Comparison of ENCODE assay signal across 27 cellular contexts in the genomic region with DNA sequence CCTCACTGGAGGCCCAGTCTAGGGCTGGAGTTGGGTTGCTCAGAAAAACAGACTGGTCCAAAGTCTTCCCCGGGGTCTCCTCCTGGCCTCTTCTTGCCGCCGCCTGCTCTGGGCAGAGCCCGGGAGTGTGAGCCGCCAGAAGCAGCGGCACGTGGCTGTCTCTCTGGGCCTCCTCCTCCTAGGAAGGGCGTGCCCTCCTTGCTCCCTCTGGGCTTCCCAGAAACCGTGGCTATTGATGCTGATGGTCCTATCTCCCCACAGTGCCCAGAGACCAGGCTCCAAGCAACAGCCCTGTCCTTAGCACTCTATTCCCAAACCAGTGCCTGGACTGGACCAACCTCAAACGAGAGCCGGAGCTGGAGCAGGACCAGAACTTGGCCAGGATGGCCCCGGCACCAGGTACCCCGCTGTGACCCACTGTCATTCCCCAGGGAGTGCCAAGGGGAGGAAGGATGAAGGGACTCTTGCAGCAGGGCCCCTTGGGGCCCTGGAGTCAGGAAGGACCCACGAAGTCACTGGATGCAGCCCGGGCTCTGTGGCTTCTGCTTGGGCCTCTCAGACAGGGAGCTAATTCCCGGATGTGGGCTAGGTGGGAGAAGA. TPM values are rescaled to one million over a fixed set of nuclear protein-coding genes. Genes with fewer than 3 reads are reported as not detected.
DNase-seq lines count a peak whose midpoint lies in the region; ATAC-seq and TF ChIP-seq lines count a peak whose summit lies in the region.
"Had no signal": no experiment of that assay in that cellular context is flagged by ENCODE, and none has a peak within 500 bp of the region (broad histone marks: within the 10 kb centered on the region; RNA-seq: fewer than 3 reads in every experiment).

No MANE protein-coding gene starts in this region.

- TF ChIP-seq POLR2A in esophagus muscularis mucosa (IDR thresholded peaks at IDR 0.05; ENCODE audit: low read depth) = no peak

- no peak for ATAC-seq in lower lobe of right lung
- ATAC-seq in HG02884 (IDR thresholded peaks at IDR 0.05; ENCODE audit: unreplicated experiment) = no peak
- ATAC-seq: GM23338, Right ventricle myocardium inferior, T-cell had no signal

- no peak for TF ChIP-seq CTCF in lower lobe of right lung (IDR thresholded peaks at IDR 0.05)
- TF ChIP-seq CTCF in esophagus muscularis mucosa (IDR thresholded peaks at IDR 0.05) = no peak

- no peaks in the 10 kb centered on the region for H3K9me3 ChIP-seq in BLaER1 treated with 17β-estradiol and CSF1 and Interleukin-3, amounts not matched to agents 10 nM and 100 nM (replicated peaks in 1 of 11)
- no peaks in the 10 kb centered on the region for H3K9me3 ChIP-seq in GM23248 (ENCODE audit: low read depth)
- H3K9me3 ChIP-seq in lower lobe of right lung = no peaks in the 10 kb centered on the region
- no peaks in the 10 kb centered on the region for H3K9me3 ChIP-seq in esophagus muscularis mucosa
- no peaks in the 10 kb centered on the region for H3K9me3 ChIP-seq in Karpas-422 (ENCODE audit: low read length)
- H3K9me3 ChIP-seq: HAP-1, SJCRH30 had no signal

- H3K4me1 ChIP-seq in BLaER1 treated with 17β-estradiol and CSF1 and Interleukin-3, amounts not matched to agents 10 nM and 100 nM = peaks cover 44 to 100% (median 94%) of the 10 kb centered on the region in 10 experiments
- H3K4me1 ChIP-seq in GM23248 (ENCODE audit: insufficient read depth) (peaks cover 4% of the 10 kb centered on the region; the same call in 1 of the 2 replicates), lower lobe of right lung (no peaks in the 10 kb centered on the region), esophagus muscularis mucosa (peaks cover 0 to 5% (median 0%) of the 10 kb centered on the region in 4 donors), Karpas-422 (ENCODE audit: low read length) (peaks cover 22% of the 10 kb centered on the region)
- H3K4me1 ChIP-seq: HAP-1 had no signal

- H3K9me2 ChIP-seq in GM23248 (ENCODE audit: insufficient read depth) (no peaks in the 10 kb centered on the region), Karpas-422 (replicated peaks; ENCODE audit: insufficient read depth, low read length) (no peaks in the 10 kb centered on the region)

- no peaks in the 10 kb centered on the region for H3K36me3 ChIP-seq in BLaER1 treated with 17β-estradiol and CSF1 and Interleukin-3, amounts not matched to agents 10 nM and 100 nM
- no peaks in the 10 kb centered on the region for H3K36me3 ChIP-seq in GM23248 (ENCODE audit: low read depth)
- H3K36me3 ChIP-seq in lower lobe of right lung = no peaks in the 10 kb centered on the region
- H3K36me3 ChIP-seq in esophagus muscularis mucosa = no peaks in the 10 kb centered on the region
- no peaks in the 10 kb centered on the region for H3K36me3 ChIP-seq in Karpas-422 (ENCODE audit: insufficient read depth, low read length)
- H3K36me3 ChIP-seq: HAP-1, SJCRH30 had no signal

- intact Hi-C loops in lower lobe of right lung (cut with DNase I) (no loop called here), esophagus muscularis mucosa (cut with DNase I) (no loop called here)

- peaks cover 0 to 36% (median 5%) of the 10 kb centered on the region in 11 experiments; a peak in 8 of 22 replicates for H3K27me3 ChIP-seq in BLaER1 treated with 17β-estradiol and CSF1 and Interleukin-3, amounts not matched to agents 10 nM and 100 nM
- H3K27me3 ChIP-seq in GM23248 (replicated peaks; ENCODE audit: insufficient read depth) = peaks cover 44% of the 10 kb centered on the region
- peaks cover 27% of the 10 kb centered on the region for H3K27me3 ChIP-seq in lower lobe of right lung (ENCODE audit: low read depth)
- peaks cover 0 to 91% (median 4%) of the 10 kb centered on the region in 4 donors for H3K27me3 ChIP-seq in esophagus muscularis mucosa
- H3K27me3 ChIP-seq in Karpas-422 (ENCODE audit: low read length) = no peaks in the 10 kb centered on the region

- H4K20me1 ChIP-seq in BLaER1 treated with 17β-estradiol and CSF1 and Interleukin-3, amounts not matched to agents 10 nM and 100 nM = peaks cover 0 to 18% (median 0%) of the 10 kb centered on the region in 11 experiments; a peak in 3 of 22 replicates
- H4K20me1 ChIP-seq in GM23248 (ENCODE audit: insufficient read depth) = no peaks in the 10 kb centered on the region
- peaks cover 5% of the 10 kb centered on the region; the same call in 1 of the 2 replicates for H4K20me1 ChIP-seq in Karpas-422 (ENCODE audit: insufficient read depth, low read depth, low read length)

- H3F3A ChIP-seq in GM23248 (ENCODE audit: insufficient read depth) = no peaks in the 10 kb centered on the region

- in situ Hi-C loops in GM23248 (cut with MboI) = no loop called here

- H3K79me2 ChIP-seq in GM23248 (ENCODE audit: insufficient read depth) = no peaks in the 10 kb centered on the region
- no peaks in the 10 kb centered on the region for H3K79me2 ChIP-seq in Karpas-422 (ENCODE audit: low read length)

- TF ChIP-seq EP300 in esophagus muscularis mucosa (IDR thresholded peaks at IDR 0.05) = no peak

- 0 out of 22 replicates have a peak overlapping the region, but pooled peaks of 1 of the 11 experiments have one; percentile 29 for H3K9ac ChIP-seq in BLaER1 treated with 17β-estradiol and CSF1 and Interleukin-3, amounts not matched to agents 10 nM and 100 nM
- H3K9ac ChIP-seq in GM23248 (no peak overlapping the region), Karpas-422 (ENCODE audit: low read length) (no peak overlapping the region)

- H3K27ac ChIP-seq in BLaER1 treated with 17β-estradiol and CSF1 and Interleukin-3, amounts not matched to agents 10 nM and 100 nM = no peak overlapping the region
- H3K27ac ChIP-seq in GM23248 (no peak overlapping the region), lower lobe of right lung (no peak overlapping the region), esophagus muscularis mucosa (replicated peaks in 1 of 4) (no peak overlapping the region), Karpas-422 (ENCODE audit: low read length) (no peak overlapping the region)
- H3K27ac ChIP-seq: PC-9, SJCRH30 had no signal

- 33 to 34% methylated on average over 15 to 16 of the region's 16 CpGs for WGBS in GM23248 (ENCODE audit: low coverage in 1 of 2, low lambda C conversion rate in 2 of 2, missing lambda C conversion rate in 2 of 2), 2 experiments
- 49% methylated on average over 11 of the region's 16 CpGs for WGBS in esophagus muscularis mucosa

- H2AFZ ChIP-seq in GM23248 = no peak overlapping the region
- H2AFZ ChIP-seq in Karpas-422 (ENCODE audit: low read length) = no peak overlapping the region
- H2AFZ ChIP-seq: GM23338, PC-9 had no signal

- peak overlapping the region; percentile 40 to 93 (median 69) for H3K4me2 ChIP-seq in BLaER1 treated with 17β-estradiol and CSF1 and Interleukin-3, amounts not matched to agents 10 nM and 100 nM
- H3K4me2 ChIP-seq in GM23248 (ENCODE audit: unreplicated experiment) (no peak overlapping the region), Karpas-422 (ENCODE audit: low read depth, low read length, poor library complexity, severe bottlenecking) (no peak overlapping the region)
- H3K4me2 ChIP-seq: GM23338, PC-9 had no signal

- H3K4me3 ChIP-seq in BLaER1 treated with 17β-estradiol and CSF1 and Interleukin-3, amounts not matched to agents 10 nM and 100 nM = no peak overlapping the region
- H3K4me3 ChIP-seq in GM23248 = no peak overlapping the region
- H3K4me3 ChIP-seq in lower lobe of right lung = no peak overlapping the region
- H3K4me3 ChIP-seq in esophagus muscularis mucosa = no peak overlapping the region
- no peak overlapping the region for H3K4me3 ChIP-seq in Karpas-422 (ENCODE audit: low read length)
- H3K4me3 ChIP-seq: GM23338, HAP-1, PC-9, SJCRH30 had no signal

- DNase-seq in GM23248 = peak; percentile 40
- DNase-seq in ecto neural progenitor cell (ENCODE audit: low spot score) = peak; percentile 43
- DNase-seq in lower lobe of right lung = peak; percentile 31
- no peak for DNase-seq in esophagus muscularis mucosa (ENCODE audit: extremely low spot score)
- no peak for DNase-seq in Karpas-422
- DNase-seq: CD8-positive, alpha-beta memory T cell; DMS 273 treated with DMSO at 0.1 percent for 48 hours; DND-41; HFFc6; KBM-7; NCI-H1048; NCI-H1417; NCI-H1694; NCI-H2029 treated with DMSO at 0.1 percent for 48 hours; NCI-H526 treated with DMSO at 0.1 percent for 48 hours; PC-9; T-cell had no signal

RNA-seq across cellular contexts. Expression of a gene that starts 8.6 kb away (rescaled TPM):
- not detected in 2 replicates for total RNA-seq in GM23248 (2014; rRNA removed; shearing (Covaris generic))
- polyA plus RNA-seq in GM23248 (2016; fragmentation: Nextera tagmentation; extraction: Ambion mirVana) = not detected in 2 replicates
- total RNA-seq in lower lobe of right lung (1.1 TPM), esophagus muscularis mucosa (under 1 TPM in 1 of 4 donors, not detected in 3; 0.17 TPM)
- total RNA-seq in Karpas-422 (2014; rRNA removed; shearing (Covaris generic); ENCODE audit: low replicate concordance) = 6.0 and 6.5 TPM in 2 replicates
- total RNA-seq: A673; CD8-positive, alpha-beta memory T cell; HT-29; NCI-H460; PC-9; RPMI7951 had no signal
- polyA plus RNA-seq: CD8-positive, alpha-beta memory T cell; GM23338 had no signal

RNA-seq across cellular contexts. Expression of a gene that starts 42.7 kb away (rescaled TPM):
- 22.4 and 33.0 TPM in 2 replicates for total RNA-seq in GM23248 (2014; rRNA removed; shearing (Covaris generic))
- 18.8 and 19.6 TPM in 2 replicates for polyA plus RNA-seq in GM23248 (2016; fragmentation: Nextera tagmentation; extraction: Ambion mirVana)
- total RNA-seq in lower lobe of right lung (50.9 TPM), esophagus muscularis mucosa (10 to 100 TPM; 25.0 to 36.9 (median 30.6) TPM)
- total RNA-seq in Karpas-422 (2014; rRNA removed; shearing (Covaris generic); ENCODE audit: low replicate concordance) = 33.4 and 59.2 TPM in 2 replicates

RNA-seq across cellular contexts. Expression of a gene that starts 43.7 kb away (rescaled TPM):
- total RNA-seq in GM23248 (2014; rRNA removed; shearing (Covaris generic)) = 33.6 and 40.1 TPM in 2 replicates
- polyA plus RNA-seq in GM23248 (2016; fragmentation: Nextera tagmentation; extraction: Ambion mirVana) = 33.5 and 34.4 TPM in 2 replicates
- total RNA-seq in lower lobe of right lung (44.8 TPM), esophagus muscularis mucosa (10 to 100 TPM; 38.9 to 58.1 (median 42.4) TPM)
- total RNA-seq in Karpas-422 (2014; rRNA removed; shearing (Covaris generic); ENCODE audit: low replicate concordance) = 26.8 and 54.8 TPM in 2 replicates

Comparison
In these comparisons a context has a peak if more than half of its experiments do, and no peak if none do; other contexts are left out.
1. H3K4me2 ChIP-seq: peak in BLaER1 treated with 17β-estradiol and CSF1 and Interleukin-3, amounts not matched to agents 10 nM and 100 nM (11 of 11); none in GM23248 (single experiment) and Karpas-422 (single experiment).
2. DNase-seq: peak in GM23248 (single experiment), ecto neural progenitor cell (single experiment) and lower lobe of right lung (single experiment); none in esophagus muscularis mucosa (single experiment) and Karpas-422 (single experiment).